In the genomic region with DNA sequence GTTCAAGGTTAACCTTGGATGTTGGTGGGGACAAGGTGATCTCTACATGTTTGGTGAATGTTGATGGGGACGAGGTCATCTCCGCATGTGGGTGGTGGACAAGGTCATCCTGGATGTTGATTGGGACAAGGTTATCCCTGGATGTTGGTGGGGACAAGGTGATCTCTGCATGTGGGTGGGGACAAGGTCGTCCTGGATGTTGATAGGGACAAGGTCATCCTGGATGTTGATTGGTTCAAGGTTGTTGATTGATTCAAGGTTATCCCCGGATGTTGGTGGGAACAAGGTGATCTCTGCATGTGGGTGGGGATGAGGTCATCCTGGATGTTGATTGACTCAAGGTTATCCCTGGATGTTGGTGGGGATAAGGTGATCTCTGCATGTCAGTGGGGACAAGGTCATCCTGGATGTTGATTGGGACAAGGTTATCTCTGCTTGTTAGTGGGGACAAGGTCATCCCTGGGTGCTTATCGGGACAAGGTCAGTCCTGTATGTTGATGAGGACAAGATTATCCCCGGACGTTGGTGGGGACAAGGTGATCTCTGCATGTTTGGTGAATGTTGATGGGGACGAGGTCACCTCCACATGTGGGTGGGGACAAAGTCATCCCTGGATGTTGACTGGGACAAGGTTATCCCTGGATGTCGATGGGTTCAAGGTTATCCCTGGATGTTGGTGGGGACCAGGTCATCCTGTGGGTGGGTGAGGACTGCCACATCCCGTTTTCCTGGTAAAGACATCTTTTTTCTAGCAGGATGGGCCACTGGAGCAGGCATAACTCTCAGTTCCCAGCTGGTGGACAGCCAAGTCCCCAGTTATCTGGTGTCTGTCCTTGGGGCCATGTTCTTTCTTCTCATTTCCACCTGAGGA, we compare ENCODE assay signal across 23 cellular contexts. TPM values are rescaled to one million over a fixed set of nuclear protein-coding genes. Genes with fewer than 3 reads are reported as not detected.
A peak's percentile ranks its signal among the peaks of the same experiment; 100 is the strongest.
DNase-seq lines count a peak whose midpoint lies in the region; ATAC-seq and TF ChIP-seq lines count a peak whose summit lies in the region.
"Had no signal": no experiment of that assay in that cellular context is flagged by ENCODE, and none has a peak within 500 bp of the region (broad histone marks: within the 10 kb centered on the region; RNA-seq: fewer than 3 reads in every experiment).

No MANE protein-coding gene starts in this region.

- H3K4me3 ChIP-seq in trophoblast cell (ENCODE audit: low read depth, low read length) (peak overlapping the region; percentile 28), WERI-Rb-1 (ENCODE audit: low read depth, low read length) (no peak overlapping the region)
- H3K4me3 ChIP-seq: prostate gland, skin epidermis had no signal

- H2BK120ac ChIP-seq in trophoblast cell (ENCODE audit: insufficient read depth, low read length, poor library complexity), result no peak overlapping the region

- no peak for ATAC-seq in WTC11
- no peak for ATAC-seq in HG03139 (IDR thresholded peaks at IDR 0.05; ENCODE audit: unreplicated experiment)
- ATAC-seq: natural killer cell had no signal

- H3K27ac ChIP-seq in trophoblast cell (ENCODE audit: low read depth, low read length), result no peak overlapping the region
- H3K27ac ChIP-seq in WERI-Rb-1, result no peak overlapping the region
- H3K27ac ChIP-seq: 22Rv1, prostate gland, skin epidermis had no signal

- no peaks in the 10 kb centered on the region for H3K79me1 ChIP-seq in trophoblast cell (ENCODE audit: low read length)

- peaks cover 17% of the 10 kb centered on the region for H3K9me3 ChIP-seq in trophoblast cell (ENCODE audit: insufficient read depth, low read depth, low read length)
- H3K9me3 ChIP-seq in WERI-Rb-1 (ENCODE audit: severe bottlenecking), result peaks cover 4% of the 10 kb centered on the region
- H3K9me3 ChIP-seq: prostate gland had no signal

- H3K36me3 Mint-ChIP-seq in T-helper 1 cell treated with Interleukin-12 subunit alpha and Interleukin-12 subunit beta and Interleukin-4 antibody, amounts not matched to agents 30 μg/mL and 1 μg/mL, for 36 hours (ENCODE audit: low read depth), result peaks cover 6% of the 10 kb centered on the region
- H3K36me3 Mint-ChIP-seq in WTC11 (no peaks in the 10 kb centered on the region), endothelial cell (ENCODE audit: low read depth, unreplicated experiment) (peaks cover 19% of the 10 kb centered on the region)
- H3K36me3 Mint-ChIP-seq: natural killer cell had no signal

- no peak for DNase-seq in T-helper 1 cell
- no peak for DNase-seq in WTC11 (ENCODE audit: low spot score)
- DNase-seq in endothelial cell (ENCODE audit: low spot score), result no peak
- no peak for DNase-seq in trophoblast cell
- DNase-seq in WERI-Rb-1, result no peak
- DNase-seq in DMS153 treated with DMSO at 0.1 percent for 48 hours (lab: John Stamatoyannopoulos, UW; ENCODE audit: unreplicated experiment), result no peak
- DNase-seq: activated CD4-positive, alpha-beta T cell treated with anti-CD3 and anti-CD28 coated beads for 4 hours; activated T-cell treated with anti-CD3 and anti-CD28 coated beads, Interleukin-2, amount 50 U/mL, for 48 hours; amygdala; central memory CD4-positive, alpha-beta T cell; effector memory CD4-positive, alpha-beta T cell; GDM1; natural killer cell; NCI-H1048; NCI-H2081; NCI-H446 treated with DMSO at 0.1 percent for 48 hours; stimulated activated CD4-positive, alpha-beta T cell treated with anti-CD3 and anti-CD28 coated beads, Interleukin-4, amount 100 ng/mL, for 1 hour; T-helper 9 cell had no signal

- peaks cover 11% of the 10 kb centered on the region for H3K9me3 Mint-ChIP-seq in T-helper 1 cell treated with Interleukin-12 subunit alpha and Interleukin-12 subunit beta and Interleukin-4 antibody, amounts not matched to agents 30 μg/mL and 1 μg/mL, for 36 hours
- H3K9me3 Mint-ChIP-seq in WTC11 (peaks cover 12% of the 10 kb centered on the region), endothelial cell (ENCODE audit: unreplicated experiment) (peaks cover 30% of the 10 kb centered on the region)
- H3K9me3 Mint-ChIP-seq: natural killer cell had no signal

- POLR2A ChIA-PET in WTC11 (lab: Charles Lee), result no interaction called here

- H3K27ac Mint-ChIP-seq in T-helper 1 cell treated with Interleukin-12 subunit alpha and Interleukin-12 subunit beta and Interleukin-4 antibody, amounts not matched to agents 30 μg/mL and 1 μg/mL, for 36 hours, result peak overlapping the region; percentile 7
- peak overlapping the region; percentile 4; the same call in 1 of the 2 replicates for H3K27ac Mint-ChIP-seq in WTC11
- H3K27ac Mint-ChIP-seq in endothelial cell (ENCODE audit: unreplicated experiment), result peak overlapping the region; percentile 3

- no peaks in the 10 kb centered on the region for H3K27me3 Mint-ChIP-seq in T-helper 1 cell treated with Interleukin-12 subunit alpha and Interleukin-12 subunit beta and Interleukin-4 antibody, amounts not matched to agents 30 μg/mL and 1 μg/mL, for 36 hours (ENCODE audit: low read depth)
- H3K27me3 Mint-ChIP-seq in WTC11 (ENCODE audit: low read depth), result no peaks in the 10 kb centered on the region; the same call in 1 of the 2 replicates
- H3K27me3 Mint-ChIP-seq in endothelial cell (ENCODE audit: unreplicated experiment), result peaks cover 20% of the 10 kb centered on the region

- no peak overlapping the region for H2AFZ ChIP-seq in trophoblast cell (ENCODE audit: insufficient read depth, low read length, poor library complexity)

- no peak overlapping the region for H3K4ac ChIP-seq in trophoblast cell (ENCODE audit: low read depth, low read length)

- H3K14ac ChIP-seq in trophoblast cell (ENCODE audit: low read length), result no peak overlapping the region

- no peaks in the 10 kb centered on the region for H3K79me2 ChIP-seq in trophoblast cell (ENCODE audit: control insufficient read depth, insufficient read depth, low read length, poor library complexity)

- CTCF ChIA-PET in WTC11 (lab: Charles Lee), result no interaction called here

- WGBS in trophoblast cell (ENCODE audit: extremely low coverage, insufficient coverage, insufficient read length), result no CpG with 5 or more reads among the region's 10 CpGs

- no peak overlapping the region for H2BK5ac ChIP-seq in trophoblast cell (ENCODE audit: low read depth, low read length, poor library complexity)

- H3K4me2 ChIP-seq in trophoblast cell (ENCODE audit: low read length), result no peak overlapping the region

- no peak overlapping the region for H4K8ac ChIP-seq in trophoblast cell (ENCODE audit: low read depth, low read length)

- H3K27me3 ChIP-seq in trophoblast cell (ENCODE audit: insufficient read depth, low read length) (no peaks in the 10 kb centered on the region), WERI-Rb-1 (ENCODE audit: insufficient read depth, low read depth, severe bottlenecking) (no peaks in the 10 kb centered on the region)

- no peak overlapping the region for H3K23ac ChIP-seq in trophoblast cell (ENCODE audit: low read length)

- no peak overlapping the region for H4K91ac ChIP-seq in trophoblast cell (ENCODE audit: low read depth, low read length)

- H3K36me3 ChIP-seq in trophoblast cell (ENCODE audit: control insufficient read depth in 1 of 2, insufficient read depth in 2 of 2, low read length in 2 of 2) (no peaks in the 10 kb centered on the region), WERI-Rb-1 (no peaks in the 10 kb centered on the region)
- H3K36me3 ChIP-seq: prostate gland had no signal

- peaks cover 8% of the 10 kb centered on the region for H3K4me1 Mint-ChIP-seq in T-helper 1 cell treated with Interleukin-12 subunit alpha and Interleukin-12 subunit beta and Interleukin-4 antibody, amounts not matched to agents 30 μg/mL and 1 μg/mL, for 36 hours (ENCODE audit: low read depth)
- no peaks in the 10 kb centered on the region for H3K4me1 Mint-ChIP-seq in WTC11
- H3K4me1 Mint-ChIP-seq in endothelial cell (ENCODE audit: unreplicated experiment), result no peaks in the 10 kb centered on the region

- H3K9ac ChIP-seq in trophoblast cell (ENCODE audit: low read length), result no peak overlapping the region

- no peak overlapping the region for H2BK12ac ChIP-seq in trophoblast cell (ENCODE audit: low read length)

- TF ChIP-seq CTCF in WTC11 (IDR thresholded peaks at IDR 0.05) (no peak), endothelial cell (IDR thresholded peaks at IDR 0.05; ENCODE audit: unreplicated experiment) (no peak), WERI-Rb-1 (IDR thresholded peaks at IDR 0.05; ENCODE audit: low read depth, low read length) (no peak)

- no peak overlapping the region for H4K12ac ChIP-seq in trophoblast cell (ENCODE audit: low read depth, low read length)

- H3K4me1 ChIP-seq in trophoblast cell (ENCODE audit: control insufficient read depth in 1 of 2, insufficient read depth in 2 of 2, low read length in 2 of 2), result no peaks in the 10 kb centered on the region
- H3K4me1 ChIP-seq: prostate gland had no signal

- H3K4me3 Mint-ChIP-seq in T-helper 1 cell treated with Interleukin-12 subunit alpha and Interleukin-12 subunit beta and Interleukin-4 antibody, amounts not matched to agents 30 μg/mL and 1 μg/mL, for 36 hours, result no peak overlapping the region
- H3K4me3 Mint-ChIP-seq in WTC11 (no peak overlapping the region), endothelial cell (ENCODE audit: unreplicated experiment) (peak overlapping the region; percentile 42)
- H3K4me3 Mint-ChIP-seq: natural killer cell had no signal

- H3K18ac ChIP-seq in trophoblast cell (ENCODE audit: low read length), result no peak overlapping the region

- H2AK5ac ChIP-seq in trophoblast cell (ENCODE audit: low read length), result no peak overlapping the region

TF ChIP-seq in WTC11, 78 proteins besides CTCF, POLR2A, EP300 and RAD21 (continues in another document):
- TF ChIP-seq ZNF396 (CRISPR knock-in tag; IDR thresholded peaks at IDR 0.05; ENCODE audit: borderline replicate concordance) (no peak), GRHL2 (CRISPR knock-in tag; IDR thresholded peaks at IDR 0.05; ENCODE audit: insufficient replicate concordance, severe bottlenecking) (no peak), NFATC4 (CRISPR knock-in tag; IDR thresholded peaks at IDR 0.05) (no peak)
- TF ChIP-seq, protein P1, sequence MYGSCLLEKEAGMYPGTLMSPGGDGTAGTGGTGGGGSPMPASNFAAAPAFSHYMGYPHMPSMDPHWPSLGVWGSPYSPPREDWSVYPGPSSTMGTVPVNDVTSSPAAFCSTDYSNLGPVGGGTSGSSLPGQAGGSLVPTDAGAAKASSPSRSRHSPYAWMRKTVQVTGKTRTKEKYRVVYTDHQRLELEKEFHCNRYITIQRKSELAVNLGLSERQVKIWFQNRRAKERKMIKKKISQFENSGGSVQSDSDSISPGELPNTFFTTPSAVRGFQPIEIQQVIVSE (CRISPR knock-in tag; IDR thresholded peaks at IDR 0.05; ENCODE audit: borderline replicate concordance), result no peak
- TF ChIP-seq, protein P2, sequence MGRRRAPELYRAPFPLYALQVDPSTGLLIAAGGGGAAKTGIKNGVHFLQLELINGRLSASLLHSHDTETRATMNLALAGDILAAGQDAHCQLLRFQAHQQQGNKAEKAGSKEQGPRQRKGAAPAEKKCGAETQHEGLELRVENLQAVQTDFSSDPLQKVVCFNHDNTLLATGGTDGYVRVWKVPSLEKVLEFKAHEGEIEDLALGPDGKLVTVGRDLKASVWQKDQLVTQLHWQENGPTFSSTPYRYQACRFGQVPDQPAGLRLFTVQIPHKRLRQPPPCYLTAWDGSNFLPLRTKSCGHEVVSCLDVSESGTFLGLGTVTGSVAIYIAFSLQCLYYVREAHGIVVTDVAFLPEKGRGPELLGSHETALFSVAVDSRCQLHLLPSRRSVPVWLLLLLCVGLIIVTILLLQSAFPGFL (CRISPR knock-in tag; IDR thresholded peaks at IDR 0.05; ENCODE audit: borderline replicate concordance), result no peak

RNA-seq across cellular contexts. Expression of a gene that starts 28.5 kb away (rescaled TPM):
- total RNA-seq in WTC11 (2021) (131 to 155 TPM (median 150 TPM) in 3 replicates), endothelial cell (ENCODE audit: unreplicated experiment) (21.7 TPM)
- 50.3 and 51.6 TPM in 2 replicates for polyA plus RNA-seq in trophoblast cell (2013)
